In the genomic region with DNA sequence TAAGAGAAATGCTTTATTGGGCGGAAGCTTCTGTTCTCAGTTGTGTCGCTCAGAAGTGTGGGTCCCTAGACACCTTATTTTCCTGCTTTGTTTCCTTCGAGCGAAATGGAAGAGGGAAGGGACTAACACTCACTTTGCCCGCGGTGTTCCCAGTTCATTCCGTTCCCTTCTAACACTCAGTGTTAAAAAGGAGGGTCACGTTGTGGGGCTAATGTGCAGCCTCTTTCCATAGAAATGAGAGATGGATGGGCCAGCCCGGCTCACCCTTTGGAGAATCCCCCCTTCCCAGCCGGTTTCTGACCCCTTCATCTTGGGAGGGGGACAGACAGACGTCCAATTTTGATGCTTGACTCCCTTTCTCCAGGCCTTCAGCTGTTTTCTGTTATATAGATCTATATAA, we compare ENCODE assay signal across 9 cellular contexts. TPM values are rescaled to one million over a fixed set of nuclear protein-coding genes. Genes with fewer than 3 reads are reported as not detected.
DNase-seq lines count a peak whose midpoint lies in the region; ATAC-seq, FAIRE-seq and TF ChIP-seq lines count a peak whose summit lies in the region.
"Had no signal": no experiment of that assay in that cellular context is flagged by ENCODE, and none has a peak within 500 bp of the region (broad histone marks: within the 10 kb centered on the region; RNA-seq: fewer than 3 reads in every experiment).

No MANE protein-coding gene starts in this region.

- no peaks in the 10 kb centered on the region for H3K9me1 ChIP-seq in K562 (ENCODE audit: control insufficient read depth, insufficient read depth, low read length)

- TF ChIP-seq RAD21 in K562 (CRISPR knock-in tag; conservative IDR thresholded peaks at IDR 0.05 in 1 of 2, IDR thresholded peaks at IDR 0.05 in 1 of 2), result no peak

- TF ChIP-seq CTCF in heart right ventricle (IDR thresholded peaks at IDR 0.05) (no peak), K562 (IDR thresholded peaks at IDR 0.05 in 2 of 3, conservative IDR thresholded peaks at IDR 0.05 in 1 of 3; ENCODE audit: insufficient read depth in 2 of 3, low read depth in 1 of 3, low read length in 3 of 3) (no peak), upper lobe of right lung (IDR thresholded peaks at IDR 0.05) (no peak)

- no peaks in the 10 kb centered on the region for H3K27me3 ChIP-seq in heart right ventricle
- H3K27me3 ChIP-seq in K562 (ENCODE audit: control insufficient read depth in 2 of 2, insufficient read depth in 2 of 2, low read length in 2 of 2), result no peaks in the 10 kb centered on the region
- no peaks in the 10 kb centered on the region for H3K27me3 ChIP-seq in upper lobe of right lung
- H3K27me3 ChIP-seq: foreskin keratinocyte had no signal

- no peak for TF ChIP-seq POLR2A in K562 (conservative IDR thresholded peaks at IDR 0.05)

- in situ Hi-C loops in K562 (cut with MboI), result no loop called here

- H3K4me3 ChIP-seq in heart right ventricle, result peak overlapping the region in 8 of 10 donors; percentile 73 to 100 (median 91)
- peak overlapping the region; percentile 72 for H3K4me3 ChIP-seq in K562
- H3K4me3 ChIP-seq in upper lobe of right lung, result peak overlapping the region; percentile 95

- BruUV-seq in K562 (replicated peaks; lab: Mats Ljungman, UMichigan), result no TSS peak

- TF ChIP-seq EP300 in K562 (IDR thresholded peaks at IDR 0.05; ENCODE audit: low read length), result no peak

- no peak overlapping the region for H2AFZ ChIP-seq in K562 (ENCODE audit: low read depth, low read length)

- H4K20me1 ChIP-seq in K562 (replicated peaks; ENCODE audit: control insufficient read depth, insufficient read depth, low read length), result peaks cover 27% of the 10 kb centered on the region

- H3K79me2 ChIP-seq in K562 (ENCODE audit: control insufficient read depth, insufficient read depth, low read length), result peaks cover 66% of the 10 kb centered on the region

- H3K36me3 ChIP-seq in heart right ventricle (peaks cover 0 to 13% (median 0%) of the 10 kb centered on the region in 9 donors), K562 (ENCODE audit: control insufficient read depth, insufficient read depth, low read length) (peaks cover 13% of the 10 kb centered on the region; the same call in 2 of the 3 replicates), upper lobe of right lung (peaks cover 10% of the 10 kb centered on the region)

- H3K9me3 ChIP-seq in heart right ventricle (no peaks in the 10 kb centered on the region), K562 (replicated peaks; ENCODE audit: control insufficient read depth, insufficient read depth, low read depth, low read length) (no peaks in the 10 kb centered on the region), upper lobe of right lung (no peaks in the 10 kb centered on the region)

- POLR2A ChIA-PET in K562 (lab: Yijun Ruan, JAX), result no interaction called here

- peaks cover 8 to 70% (median 49%) of the 10 kb centered on the region in 9 donors for H3K4me1 ChIP-seq in heart right ventricle
- H3K4me1 ChIP-seq in K562 (replicated peaks in 1 of 2; ENCODE audit: control insufficient read depth in 2 of 2, insufficient read depth in 2 of 2, low read length in 2 of 2), result peaks cover 21 to 43% of the 10 kb centered on the region in 2 experiments; a peak in 4 of 5 replicates
- H3K4me1 ChIP-seq in upper lobe of right lung, result peaks cover 41% of the 10 kb centered on the region

- H3K9ac ChIP-seq in K562 (ENCODE audit: insufficient read depth in 1 of 2, low read depth in 2 of 2, low read length in 2 of 2), result peak overlapping the region in 1 of 2 experiments; percentile 69; a peak in 2 of 4 replicates

- CTCF ChIA-PET in K562 (lab: Yijun Ruan, JAX; ENCODE audit: low intra/inter-chr PET ratio), result no interaction called here

- DNase-seq in heart right ventricle, result no peak
- DNase-seq in Right ventricle myocardium inferior (ENCODE audit: missing footprints), result no peak
- no peak for DNase-seq in K562 (ENCODE audit: extremely low read depth in 1 of 4, low spot score in 3 of 4)
- DNase-seq in mesenteric fat pad (ENCODE audit: low spot score), result peak; percentile 62
- DNase-seq in upper lobe of right lung, result no peak
- no peak for DNase-seq in amniotic stem cell (lab: John Stamatoyannopoulos, UW)
- DNase-seq in NCI-H524 treated with DMSO at 0.1 percent for 48 hours (lab: John Stamatoyannopoulos, UW), result no peak

- intact Hi-C loops in heart right ventricle (cut with DNase I), result loop anchor here in 7 of 10 donors (5.0 kb wide), 4 partner anchors 35 to 105 kb away; no protein-coding TSS in a partner anchor
- intact Hi-C loops in Right ventricle myocardium inferior (cut with DNase I), result loop anchor here (2.0 to 5.0 kb wide), 2 partner anchors 37 to 80 kb away; no protein-coding TSS in a partner anchor
- intact Hi-C loops in K562 (cut with micrococcal nuclease), result no loop called here
- intact Hi-C loops in upper lobe of right lung (cut with DNase I), result no loop called here

- peak overlapping the region; percentile 81 for H3K4me2 ChIP-seq in K562 (ENCODE audit: insufficient read depth, low read length)

- FAIRE-seq in K562 (lab: Jason Lieb, UNC), result no peak

- H3K27ac ChIP-seq in heart right ventricle (peak overlapping the region in 8 of 10 donors; percentile 40 to 97 (median 94)), K562 (ENCODE audit: extremely low read depth, low read depth, low read length) (no peak overlapping the region), upper lobe of right lung (peak overlapping the region; percentile 97)
- H3K27ac ChIP-seq: foreskin keratinocyte had no signal

- ATAC-seq in heart right ventricle, result no peak
- ATAC-seq in Right ventricle myocardium inferior, result no peak
- no peak for ATAC-seq in K562
- ATAC-seq in upper lobe of right lung, result no peak
- no peak for ATAC-seq in HG03432 (IDR thresholded peaks at IDR 0.05; ENCODE audit: unreplicated experiment)
- ATAC-seq: foreskin keratinocyte had no signal

- WGBS in heart right ventricle, 2 donors, result 35 to 45% methylated on average over 11 of the region's 11 CpGs
- 64% methylated on average over 11 of the region's 11 CpGs for WGBS in K562 (ENCODE audit: insufficient coverage, low coverage, missing lambda C conversion rate)

TF ChIP-seq in K562, 482 proteins besides CTCF, POLR2A, EP300 and RAD21:
- TF ChIP-seq NR2C2 (CRISPR knock-in tag; IDR thresholded peaks at IDR 0.05) (no peak), NR2C2 (tag; IDR thresholded peaks at IDR 0.05) (no peak), MAFK (IDR thresholded peaks at IDR 0.05; ENCODE audit: low read length) (no peak), POU5F1 (IDR thresholded peaks at IDR 0.05; ENCODE audit: borderline replicate concordance, low read depth, low read length, partially characterized antibody) (no peak), RBM39 (optimal IDR thresholded peaks at IDR 0.05; ENCODE audit: low read depth, low read length) (no peak), SIN3B (IDR thresholded peaks at IDR 0.05; ENCODE audit: low read depth) (no peak), EZH2 (IDR thresholded peaks at IDR 0.05; ENCODE audit: borderline replicate concordance, low read depth, low read length) (no peak), HNRNPL (IDR thresholded peaks at IDR 0.05; ENCODE audit: low read depth, low read length) (no peak), MECOM (CRISPR knock-in tag; IDR thresholded peaks at IDR 0.05) (no peak), HLTF (IDR thresholded peaks at IDR 0.05) (no peak), POLR3G (IDR thresholded peaks at IDR 0.05; ENCODE audit: extremely low read depth, insufficient read length, insufficient replicate concordance) (no peak), ZNF384 (IDR thresholded peaks at IDR 0.05; ENCODE audit: low read depth, low read length) (no peak)
- TF ChIP-seq, protein P1, sequence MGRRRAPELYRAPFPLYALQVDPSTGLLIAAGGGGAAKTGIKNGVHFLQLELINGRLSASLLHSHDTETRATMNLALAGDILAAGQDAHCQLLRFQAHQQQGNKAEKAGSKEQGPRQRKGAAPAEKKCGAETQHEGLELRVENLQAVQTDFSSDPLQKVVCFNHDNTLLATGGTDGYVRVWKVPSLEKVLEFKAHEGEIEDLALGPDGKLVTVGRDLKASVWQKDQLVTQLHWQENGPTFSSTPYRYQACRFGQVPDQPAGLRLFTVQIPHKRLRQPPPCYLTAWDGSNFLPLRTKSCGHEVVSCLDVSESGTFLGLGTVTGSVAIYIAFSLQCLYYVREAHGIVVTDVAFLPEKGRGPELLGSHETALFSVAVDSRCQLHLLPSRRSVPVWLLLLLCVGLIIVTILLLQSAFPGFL (CRISPR knock-in tag; IDR thresholded peaks at IDR 0.05), result no peak

RNA-seq across cellular contexts. Expression of a gene that starts 2.3 kb away (rescaled TPM):
- total RNA-seq in heart right ventricle (100 to 1,000 TPM in 6 of 10 donors, 10 to 100 TPM in 4; 81.1 to 164 (median 118) TPM), Right ventricle myocardium inferior (89.9 TPM), K562 (2014; rRNA removed) (4.2 and 5.4 TPM in 2 replicates), K562 (2014; rRNA removed; fragmentation: Illumina TruSeq; extraction: Trizol) (4.8 and 5.5 TPM in 2 replicates), K562 (2015; rRNA removed; fragmentation: Illumina TruSeq; extraction: Trizol) (3.4 TPM in 2 replicates), K562 (2021) (28.6 and 34.2 TPM in 2 replicates), mesenteric fat pad (63.5 TPM), upper lobe of right lung (377 TPM)
- polyA plus RNA-seq in heart right ventricle (10 to 100 TPM; 20.0 to 24.9 TPM), K562 (2011; rRNA removed) (2.9 and 4.3 TPM in 2 replicates), K562 (2014; fragmentation: Illumina TruSeq; extraction: Trizol) (9.0 and 11.1 TPM in 2 replicates), K562 (2014; fragmentation: Nextera tagmentation; extraction: Ambion mirVana) (under 1 TPM; 0.38 to 0.55 TPM), K562 (2014; rRNA removed) (8.4 and 8.6 TPM in 2 replicates)
- 106 and 127 TPM in 2 replicates for total RNA-seq in K562 (2011; cell fraction: chromatin; rRNA removed; ENCODE audit: low replicate concordance)
- total RNA-seq in K562 (2011; cell fraction: nucleolus; rRNA removed), result 46.5 and 55.5 TPM in 2 replicates
- total RNA-seq in K562 (2011; cell fraction: nucleoplasm; rRNA removed), result 73.7 and 99.4 TPM in 2 replicates
- polyA plus RNA-seq in K562 (2011; cell fraction: cytosol; rRNA removed), result 3.6 and 3.8 TPM in 2 replicates
- 41.4 and 54.7 TPM in 2 replicates for polyA plus RNA-seq in K562 (2011; cell fraction: nucleus; rRNA removed)
- 9.8 and 16.5 TPM in 2 replicates for polyA plus RNA-seq in K562 (2012)
- 8.1 and 10.1 TPM in 2 replicates for polyA minus RNA-seq in K562 (2011; rRNA and poly(A)+ RNA removed)
- 9.3 and 15.4 TPM in 2 replicates for polyA minus RNA-seq in K562 (2011; cell fraction: cytosol; rRNA and poly(A)+ RNA removed)
- polyA minus RNA-seq in K562 (2011; cell fraction: nucleus; rRNA and poly(A)+ RNA removed), result 19.8 and 28.4 TPM in 2 replicates

Comparison
In these comparisons a context has a peak if more than half of its experiments do, and no peak if none do; other contexts are left out.
1. intact Hi-C loops: an anchor here in heart right ventricle (5.0 kb wide) and Right ventricle myocardium inferior (2.0 to 5.0 kb wide); none called in K562 and upper lobe of right lung.